In the genomic region with DNA sequence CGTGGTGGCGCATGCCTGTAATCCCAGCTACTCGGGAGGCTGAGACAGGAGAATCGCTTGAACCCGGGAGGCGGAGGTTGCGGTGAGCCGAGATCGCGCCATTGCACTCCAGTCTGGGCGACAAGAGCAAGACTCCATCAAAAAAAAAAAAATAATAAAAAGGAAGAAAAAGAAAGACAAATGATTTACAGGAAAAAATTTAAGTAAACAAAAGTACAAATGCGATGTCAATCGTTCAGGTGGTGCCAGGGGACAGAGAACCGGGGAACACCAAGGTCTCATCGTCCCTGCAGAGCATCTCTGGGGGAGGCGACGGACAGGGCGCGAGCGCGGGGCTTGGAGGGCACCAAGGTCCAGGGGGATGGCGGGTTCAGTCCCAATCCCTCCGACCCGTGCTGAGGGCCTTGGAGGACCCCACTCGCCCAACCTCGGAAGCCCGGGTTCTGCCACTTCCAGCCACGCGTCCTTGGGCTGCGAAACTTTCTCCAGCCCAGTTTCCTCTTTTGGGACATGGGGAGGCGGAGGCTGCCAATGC, we compare ENCODE assay signal across 8 cellular contexts.
A peak's percentile ranks its signal among the peaks of the same experiment; 100 is the strongest.
DNase-seq lines count a peak whose midpoint lies in the region; TF ChIP-seq lines count a peak whose summit lies in the region.

No MANE protein-coding gene starts in this region.

- DNase-seq in NCI-H1694 treated with DMSO at 0.1 percent for 48 hours (lab: John Stamatoyannopoulos, UW), result peak; percentile 29
- no peak for DNase-seq in NCI-H1694 (lab: John Stamatoyannopoulos, UW)
- no peak for DNase-seq in choroid plexus epithelial cell (ENCODE audit: low read depth)
- no peak for DNase-seq in inferior parietal cortex (ENCODE audit: extremely low spot score)
- no peak for DNase-seq in GF-D8 (lab: John Stamatoyannopoulos, UW)
- DNase-seq in putamen (ENCODE audit: low spot score), result no peak

- peaks cover 35% of the 10 kb centered on the region for H3K36me3 ChIP-seq in KOPT-K1 (ENCODE audit: insufficient read depth, low read length)
- peaks cover 21 to 25% of the 10 kb centered on the region in 2 donors for H3K36me3 ChIP-seq in mucosa of rectum (ENCODE audit: control insufficient read depth in 2 of 2, insufficient read depth in 2 of 2, low read length in 2 of 2)

- no peaks in the 10 kb centered on the region for H3K27me3 ChIP-seq in mucosa of rectum (ENCODE audit: control insufficient read depth in 2 of 2, insufficient read depth in 2 of 2, low read length in 2 of 2)

- H3K27ac ChIP-seq in KOPT-K1 (ENCODE audit: low read depth, low read length, poor library complexity, severe bottlenecking) (peak overlapping the region; percentile 94), mucosa of rectum (ENCODE audit: low read depth in 2 of 2, low read length in 2 of 2) (peak overlapping the region; percentile 95 to 98)

- H3K9me3 ChIP-seq in KOPT-K1 (ENCODE audit: insufficient read depth, low read length, poor library complexity, severe bottlenecking), result no peaks in the 10 kb centered on the region
- no peaks in the 10 kb centered on the region for H3K9me3 ChIP-seq in mucosa of rectum (ENCODE audit: control insufficient read depth in 2 of 2, low read length in 2 of 2)

- H3K9ac ChIP-seq in mucosa of rectum (ENCODE audit: low read depth in 1 of 2, low read length in 2 of 2), result peak overlapping the region; percentile 68 to 98

- no peak for TF ChIP-seq CTCF in choroid plexus epithelial cell (conservative IDR thresholded peaks at IDR 0.05; ENCODE audit: low read depth, low read length)

- peaks cover 39 to 41% of the 10 kb centered on the region in 2 donors for H3K4me1 ChIP-seq in mucosa of rectum (ENCODE audit: control insufficient read depth in 2 of 2, insufficient read depth in 2 of 2, low read length in 2 of 2)

- H3K4me3 ChIP-seq in choroid plexus epithelial cell (ENCODE audit: low read depth, low read length) (peak overlapping the region; percentile 89), mucosa of rectum (ENCODE audit: low read length in 2 of 2) (peak overlapping the region; percentile 93 to 98)
